18 cellular contexts compared by ENCODE assay signal in the genomic region with DNA sequence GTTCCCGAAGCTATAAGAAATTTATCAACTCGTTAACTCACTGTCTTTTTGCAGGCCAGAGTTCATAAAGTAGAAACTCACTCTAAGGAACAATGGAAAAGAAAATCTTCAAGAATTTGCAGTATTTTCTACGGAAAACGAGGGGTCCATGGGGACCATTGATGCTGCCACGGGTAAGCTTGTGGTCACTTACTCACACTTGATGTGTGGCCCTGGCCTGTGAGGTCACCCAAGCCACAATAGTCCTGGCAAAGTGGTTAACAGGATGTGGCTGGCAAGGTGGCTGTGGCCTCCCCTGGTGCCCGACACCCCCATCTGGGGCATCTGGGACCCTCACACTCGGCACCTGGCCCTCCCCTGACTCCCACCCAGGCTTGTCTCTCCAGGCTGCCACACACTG.
A peak's percentile ranks its signal among the peaks of the same experiment; 100 is the strongest.
DNase-seq lines count a peak whose midpoint lies in the region; ATAC-seq and TF ChIP-seq lines count a peak whose summit lies in the region.
"Had no signal": no experiment of that assay in that cellular context is flagged by ENCODE, and none has a peak within 500 bp of the region (broad histone marks: within the 10 kb centered on the region; RNA-seq: fewer than 3 reads in every experiment).

No MANE protein-coding gene starts in this region.

- no peak for TF ChIP-seq POLR2A in erythroblast (IDR thresholded peaks at IDR 0.05; ENCODE audit: low read length)

- TF ChIP-seq CTCF in fibroblast of mammary gland (conservative IDR thresholded peaks at IDR 0.05; ENCODE audit: control insufficient read depth, insufficient read depth, low read depth, low read length) = no peak

- ATAC-seq in HG02642 (IDR thresholded peaks at IDR 0.05; ENCODE audit: poor library complexity, unreplicated experiment) = no peak
- ATAC-seq: CD8-positive, alpha-beta T cell had no signal

- DNase-seq in A172 (ENCODE audit: low spot score) = peak; percentile 30
- DNase-seq in MV-4-11 (lab: John Stamatoyannopoulos, UW) = peak; percentile 89
- DNase-seq in fibroblast of mammary gland (ENCODE audit: low read depth) = peak; percentile 55
- peak; percentile 22 for DNase-seq in renal cortical epithelial cell (ENCODE audit: low read depth)
- DNase-seq in DMS153 (lab: John Stamatoyannopoulos, UW) = no peak
- no peak for DNase-seq in NK-92 treated with Interleukin-12 subunit alpha and Interleukin-12 subunit beta, amount 100 ng/mL, for 24 hours (lab: John Stamatoyannopoulos, UW)
- no peak for DNase-seq in erythroblast (lab: John Stamatoyannopoulos, UW)
- DNase-seq: 8988T; CD8-positive, alpha-beta T cell; DMS79 treated with DMSO at 0.1 percent for 48 hours; HCEC 1CT; NCI-H1048; NCI-H2227 treated with DMSO at 0.1 percent for 48 hours; NCI-H526; OCI-M1; SJCRH30 had no signal

- no peak overlapping the region for H3K4me3 ChIP-seq in fibroblast of mammary gland (ENCODE audit: control insufficient read depth, low read depth, low read length)
- H3K4me3 ChIP-seq: BLaER1, SJCRH30 had no signal

Comparison
In these comparisons a context has a peak if more than half of its experiments do, and no peak if none do; other contexts are left out.
1. DNase-seq: peak in A172 (single experiment), MV-4-11 (single experiment), fibroblast of mammary gland (single experiment) and renal cortical epithelial cell (single experiment); none in DMS153 (single experiment), NK-92 treated with Interleukin-12 subunit alpha and Interleukin-12 subunit beta, amount 100 ng/mL, for 24 hours (single experiment) and erythroblast (0 of 2).